In genomic region chr17:82022981-82023446, GRCh38 we compare ENCODE assay signal across 8 cellular contexts. TPM values are rescaled to one million over a fixed set of nuclear protein-coding genes. Genes with fewer than 3 reads are reported as not detected.
DNase-seq lines count a peak whose midpoint lies in the region; ATAC-seq and TF ChIP-seq lines count a peak whose summit lies in the region.

TSS of gene LRRC45 (plus strand) at chr17:82023305. CDS start at chr17:82023644, 339 bp downstream.

- H3K36me3 Mint-ChIP-seq in activated CD4-positive, alpha-beta T cell treated with anti-CD3 and anti-CD28 coated beads for 36 hours (ENCODE audit: low read depth), result no peaks in the 10 kb centered on the region
- no peaks in the 10 kb centered on the region for H3K36me3 Mint-ChIP-seq in chondrocyte (ENCODE audit: low read depth)

- peak within 1 kb of the TSS; percentile 76 for H3K27ac Mint-ChIP-seq in activated CD4-positive, alpha-beta T cell treated with anti-CD3 and anti-CD28 coated beads for 36 hours
- H3K27ac Mint-ChIP-seq in chondrocyte (ENCODE audit: unreplicated experiment), result peak within 1 kb of the TSS; percentile 36

- H3K27me3 Mint-ChIP-seq in activated CD4-positive, alpha-beta T cell treated with anti-CD3 and anti-CD28 coated beads for 36 hours, result no peaks in the 10 kb centered on the region
- H3K27me3 Mint-ChIP-seq in chondrocyte (ENCODE audit: low read depth), result no peaks in the 10 kb centered on the region

- DNase-seq in AML-193 (lab: John Stamatoyannopoulos, UW) (peak; percentile 100), NCI-H524 treated with DMSO at 0.1 percent for 48 hours (lab: John Stamatoyannopoulos, UW) (peak; percentile 100), chondrocyte (ENCODE audit: low spot score) (peak; percentile 100), islet precursor cell (peak; percentile 100)
- peak; percentile 100 for DNase-seq in activated CD4-positive, alpha-beta T cell treated with anti-CD3 and anti-CD28 coated beads for 36 hours
- peak; percentile 100 for DNase-seq in stimulated activated CD4-positive, alpha-beta T cell treated with anti-CD3 and anti-CD28 coated beads, Interleukin-12 subunit alpha, Interleukin-12 subunit beta, amount 100 ng/mL, for 4 hours

- POLR2A ChIA-PET in activated CD4-positive, alpha-beta T cell treated with anti-CD3 and anti-CD28 coated beads for 36 hours (lab: Charles Lee), result interaction anchor here (0.5 to 1.5 kb wide), 8 partner anchors 12 to 192 kb away, joined by 3 to 9 read pairs (median 3); partner anchors contain the start of gene DCXR

- H3K4me3 Mint-ChIP-seq in activated CD4-positive, alpha-beta T cell treated with anti-CD3 and anti-CD28 coated beads for 36 hours, result peak within 1 kb of the TSS; percentile 84
- peak within 1 kb of the TSS; percentile 78 for H3K4me3 Mint-ChIP-seq in chondrocyte (ENCODE audit: unreplicated experiment)

- H3K4me1 Mint-ChIP-seq in activated CD4-positive, alpha-beta T cell treated with anti-CD3 and anti-CD28 coated beads for 36 hours, result peaks cover 14% of the 10 kb centered on the region
- peaks cover 18% of the 10 kb centered on the region for H3K4me1 Mint-ChIP-seq in chondrocyte (ENCODE audit: low read depth)

- TF ChIP-seq CTCF in chondrocyte (IDR thresholded peaks at IDR 0.05), result no peak

- no peaks in the 10 kb centered on the region for H3K9me3 Mint-ChIP-seq in activated CD4-positive, alpha-beta T cell treated with anti-CD3 and anti-CD28 coated beads for 36 hours (ENCODE audit: low read depth)
- no peaks in the 10 kb centered on the region for H3K9me3 Mint-ChIP-seq in chondrocyte (ENCODE audit: low read depth)

- intact Hi-C loops in activated CD4-positive, alpha-beta T cell treated with anti-CD3 and anti-CD28 coated beads for 36 hours (cut with DNase I, micrococcal nuclease), result loop anchor here (1.0 to 2.0 kb wide), 19 partner anchors 8 to 626 kb away; partner anchors contain the start of genes DCXR (in 2 of the 2), RAC3 (in 2 of the 2), ALYREF (in 1 of the 2) and ANAPC11 (in 1 of the 2)

- ATAC-seq in GM19324 (IDR thresholded peaks at IDR 0.05; ENCODE audit: low FRiP score, unreplicated experiment) (peak; percentile 89), HG03460 (IDR thresholded peaks at IDR 0.05; ENCODE audit: unreplicated experiment) (peak; percentile 81)
- ATAC-seq in activated CD4-positive, alpha-beta T cell treated with anti-CD3 and anti-CD28 coated beads for 36 hours, result peak; percentile 97

- CTCF ChIA-PET in activated CD4-positive, alpha-beta T cell treated with anti-CD3 and anti-CD28 coated beads for 36 hours (lab: Charles Lee), result interaction anchor here (0.7 to 5.1 kb wide), 5 partner anchors 12 to 75 kb away, joined by 3 to 54 read pairs (median 7); partner anchors contain the start of genes DCXR, FASN and NOTUM

RNA-seq across cellular contexts. Expression of gene LRRC45, which starts in this region (rescaled TPM):
- 10 to 100 TPM; 17.6 to 20.6 TPM for total RNA-seq in activated CD4-positive, alpha-beta T cell treated with anti-CD3 and anti-CD28 coated beads for 36 hours
- 7.9 to 12.8 TPM (median 8.2 TPM) in 3 replicates for total RNA-seq in chondrocyte

Comparison
In these comparisons a context has a peak if more than half of its experiments do, and no peak if none do; other contexts are left out.
1. Peak in every context shown above with its lines: DNase-seq and ATAC-seq.